ENCODE assay signal across 1 cellular context in genomic region chr4:169410839-169411770, GRCh38.
TF ChIP-seq lines count a peak whose summit lies in the region.

No MANE protein-coding gene starts in this region.

TF ChIP-seq in GM23338, 12 proteins besides CTCF, POLR2A, EP300 and RAD21 (continued from another document):
- no peak for TF ChIP-seq REST (IDR thresholded peaks at IDR 0.05; ENCODE audit: unreplicated experiment)
- no peak for TF ChIP-seq POLR2AphosphoS5 (IDR thresholded peaks at IDR 0.05; ENCODE audit: low read depth)
